Comparison of ENCODE assay signal across 23 cellular contexts in genomic region chr11:118656563-118657165, GRCh38. TPM values are rescaled to one million over a fixed set of nuclear protein-coding genes. Genes with fewer than 3 reads are reported as not detected.
A peak's percentile ranks its signal among the peaks of the same experiment; 100 is the strongest.
DNase-seq lines count a peak whose midpoint lies in the region; ATAC-seq and TF ChIP-seq lines count a peak whose summit lies in the region.
"Had no signal": no experiment of that assay in that cellular context is flagged by ENCODE, and none has a peak within 500 bp of the region (broad histone marks: within the 10 kb centered on the region; RNA-seq: fewer than 3 reads in every experiment).

No MANE protein-coding gene starts in this region.

- H3K9ac ChIP-seq in neural cell (ENCODE audit: low read length), result peak overlapping the region; percentile 65
- H3K9ac ChIP-seq: BLaER1, KMS-11 had no signal

- H3K9me3 ChIP-seq in neural cell (ENCODE audit: low read length) (no peaks in the 10 kb centered on the region), upper lobe of right lung (no peaks in the 10 kb centered on the region)
- H3K9me3 ChIP-seq: BLaER1, HAP-1 had no signal

- no peaks in the 10 kb centered on the region for H3K9me2 ChIP-seq in neural cell (ENCODE audit: insufficient read depth, low read length)

- H3K4me2 ChIP-seq in neural cell (ENCODE audit: low read length), result peak overlapping the region; percentile 56
- H3K4me2 ChIP-seq: BLaER1, GM23338, KMS-11, PC-9 had no signal

- DNase-seq in cardiac septum (ENCODE audit: low spot score) (peak; percentile 56), left ventricle myocardium superior (no peak), dorsolateral prefrontal cortex (no peak), upper lobe of right lung (peak; percentile 15), DMS53 (lab: John Stamatoyannopoulos, UW) (no peak)
- DNase-seq: CD4-positive, CD25-positive, alpha-beta regulatory T cell; DMS153; MM.1S; NCI-H2029; NCI-H526 treated with DMSO at 0.1 percent for 48 hours; PC-9; Right ventricle myocardium superior had no signal

- no peak for TF ChIP-seq RAD21 in neural cell (conservative IDR thresholded peaks at IDR 0.05)

- no peak for TF ChIP-seq CTCF in dorsolateral prefrontal cortex (IDR thresholded peaks at IDR 0.05 in 54 of 56, conservative IDR thresholded peaks at IDR 0.05 in 2 of 56; ENCODE audit: low read depth in 1 of 56, partially characterized antibody in 56 of 56)
- TF ChIP-seq CTCF in neural cell (IDR thresholded peaks at IDR 0.05; ENCODE audit: poor library complexity, severe bottlenecking), result no peak
- TF ChIP-seq CTCF in upper lobe of right lung (IDR thresholded peaks at IDR 0.05), result no peak

- H3K27ac ChIP-seq in dorsolateral prefrontal cortex (peak overlapping the region in 41 of 59 donors; percentile 2 to 83 (median 46)), neural cell (ENCODE audit: low read length) (peak overlapping the region; percentile 94), upper lobe of right lung (no peak overlapping the region)
- H3K27ac ChIP-seq: BLaER1, KMS-11, PC-9 had no signal

- H3F3A ChIP-seq in neural cell (ENCODE audit: insufficient read depth, low read length, poor library complexity, severe bottlenecking), result no peaks in the 10 kb centered on the region

- H3K36me3 ChIP-seq in neural cell (ENCODE audit: insufficient read depth, low read length), result peaks cover 10% of the 10 kb centered on the region
- peaks cover 56% of the 10 kb centered on the region for H3K36me3 ChIP-seq in upper lobe of right lung
- H3K36me3 ChIP-seq: BLaER1, HAP-1 had no signal

- no peaks in the 10 kb centered on the region for H3K79me2 ChIP-seq in neural cell (replicated peaks; ENCODE audit: insufficient read depth, low read length)

- intact Hi-C loops in cardiac septum (cut with DNase I), result loop anchor here (2.0 to 5.0 kb wide), 2 partner anchors 49 to 62 kb away; partner anchors contain the start of gene PHLDB1
- intact Hi-C loops in left ventricle myocardium superior (cut with micrococcal nuclease), result loop anchor here (10.0 kb wide), 1 partner anchor 62 kb away; no protein-coding TSS in a partner anchor
- intact Hi-C loops in dorsolateral prefrontal cortex (cut with DNase I), result loop anchor here in 1 of 2 donors (5.0 kb wide), 1 partner anchor 49 kb away; the partner anchor contains the start of gene PHLDB1
- intact Hi-C loops in upper lobe of right lung (cut with DNase I), result loop anchor here (10.0 kb wide), 1 partner anchor 52 kb away; the partner anchor contains the start of gene PHLDB1

- no peak for ATAC-seq in left ventricle myocardium superior
- ATAC-seq in upper lobe of right lung, result no peak
- ATAC-seq in HG03039 (IDR thresholded peaks at IDR 0.05; ENCODE audit: unreplicated experiment), result no peak
- ATAC-seq in HG03342 (IDR thresholded peaks at IDR 0.05; ENCODE audit: unreplicated experiment), result no peak
- ATAC-seq: GM23338 had no signal

- H3K27me3 ChIP-seq in dorsolateral prefrontal cortex (no peaks in the 10 kb centered on the region), neural cell (ENCODE audit: insufficient read depth, low read depth, low read length) (no peaks in the 10 kb centered on the region), upper lobe of right lung (no peaks in the 10 kb centered on the region)
- H3K27me3 ChIP-seq: BLaER1 had no signal

- peaks cover 7% of the 10 kb centered on the region for H3K4me1 ChIP-seq in upper lobe of right lung

- TF ChIP-seq EP300 in neural cell (conservative IDR thresholded peaks at IDR 0.05; ENCODE audit: poor library complexity, severe bottlenecking), result no peak

- H2AFZ ChIP-seq in neural cell (ENCODE audit: low read depth, low read length), result no peak overlapping the region
- H2AFZ ChIP-seq: GM23338, PC-9 had no signal

- H3K4me3 ChIP-seq in dorsolateral prefrontal cortex (no peak overlapping the region), neural cell (ENCODE audit: low read length) (peak overlapping the region; percentile 55), upper lobe of right lung (no peak overlapping the region)
- H3K4me3 ChIP-seq: BLaER1, GM23338, HAP-1, PC-9 had no signal

- no peaks in the 10 kb centered on the region for H4K20me1 ChIP-seq in neural cell (ENCODE audit: insufficient read depth)
- H4K20me1 ChIP-seq: BLaER1 had no signal

TF ChIP-seq in neural cell, 6 proteins besides CTCF, POLR2A, EP300 and RAD21:
- TF ChIP-seq SMC3 (conservative IDR thresholded peaks at IDR 0.05; ENCODE audit: poor library complexity) (no peak), POLR2AphosphoS5 (IDR thresholded peaks at IDR 0.05) (no peak), MXI1 (conservative IDR thresholded peaks at IDR 0.05; ENCODE audit: poor library complexity, severe bottlenecking) (no peak), TAF1 (IDR thresholded peaks at IDR 0.05; ENCODE audit: low read depth) (no peak), EZH2 (IDR thresholded peaks at IDR 0.05; ENCODE audit: borderline replicate concordance, insufficient read depth, low read length, poor library complexity, severe bottlenecking) (no peak)
- TF ChIP-seq, protein P1, sequence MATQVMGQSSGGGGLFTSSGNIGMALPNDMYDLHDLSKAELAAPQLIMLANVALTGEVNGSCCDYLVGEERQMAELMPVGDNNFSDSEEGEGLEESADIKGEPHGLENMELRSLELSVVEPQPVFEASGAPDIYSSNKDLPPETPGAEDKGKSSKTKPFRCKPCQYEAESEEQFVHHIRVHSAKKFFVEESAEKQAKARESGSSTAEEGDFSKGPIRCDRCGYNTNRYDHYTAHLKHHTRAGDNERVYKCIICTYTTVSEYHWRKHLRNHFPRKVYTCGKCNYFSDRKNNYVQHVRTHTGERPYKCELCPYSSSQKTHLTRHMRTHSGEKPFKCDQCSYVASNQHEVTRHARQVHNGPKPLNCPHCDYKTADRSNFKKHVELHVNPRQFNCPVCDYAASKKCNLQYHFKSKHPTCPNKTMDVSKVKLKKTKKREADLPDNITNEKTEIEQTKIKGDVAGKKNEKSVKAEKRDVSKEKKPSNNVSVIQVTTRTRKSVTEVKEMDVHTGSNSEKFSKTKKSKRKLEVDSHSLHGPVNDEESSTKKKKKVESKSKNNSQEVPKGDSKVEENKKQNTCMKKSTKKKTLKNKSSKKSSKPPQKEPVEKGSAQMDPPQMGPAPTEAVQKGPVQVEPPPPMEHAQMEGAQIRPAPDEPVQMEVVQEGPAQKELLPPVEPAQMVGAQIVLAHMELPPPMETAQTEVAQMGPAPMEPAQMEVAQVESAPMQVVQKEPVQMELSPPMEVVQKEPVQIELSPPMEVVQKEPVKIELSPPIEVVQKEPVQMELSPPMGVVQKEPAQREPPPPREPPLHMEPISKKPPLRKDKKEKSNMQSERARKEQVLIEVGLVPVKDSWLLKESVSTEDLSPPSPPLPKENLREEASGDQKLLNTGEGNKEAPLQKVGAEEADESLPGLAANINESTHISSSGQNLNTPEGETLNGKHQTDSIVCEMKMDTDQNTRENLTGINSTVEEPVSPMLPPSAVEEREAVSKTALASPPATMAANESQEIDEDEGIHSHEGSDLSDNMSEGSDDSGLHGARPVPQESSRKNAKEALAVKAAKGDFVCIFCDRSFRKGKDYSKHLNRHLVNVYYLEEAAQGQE (IDR thresholded peaks at IDR 0.05; ENCODE audit: borderline replicate concordance), result no peak
TF ChIP-seq in neural cell: peak in this region for 0.

RNA-seq across cellular contexts. Expression of gene TREH, which starts 22.8 kb away (rescaled TPM):
- not detected for total RNA-seq in cardiac septum
- not detected for total RNA-seq in left ventricle myocardium superior
- total RNA-seq in dorsolateral prefrontal cortex, result not detected
- 0.12 TPM in 1 of 2 replicates, not detected in the other for polyA plus RNA-seq in neural cell
- not detected in 2 replicates for polyA minus RNA-seq in neural cell
- 0.46 TPM for total RNA-seq in upper lobe of right lung
- total RNA-seq: CD4-positive, CD25-positive, alpha-beta regulatory T cell; GM23338; NCI-H460; PC-9; Right ventricle myocardium superior; RPMI7951 had no signal
- polyA plus RNA-seq: AG04450; CD4-positive, CD25-positive, alpha-beta regulatory T cell; IgD-negative memory B cell had no signal

RNA-seq across cellular contexts. Expression of gene PHLDB1, which starts 49.2 kb away (rescaled TPM):
- total RNA-seq in cardiac septum (155 TPM), left ventricle myocardium superior (97.7 TPM), dorsolateral prefrontal cortex (100 to 1,000 TPM in 117 of 120 experiments, 10 to 100 TPM in 3; 68.2 to 983 (median 256) TPM), upper lobe of right lung (79.6 TPM)
- polyA plus RNA-seq in neural cell, result 114 and 149 TPM in 2 replicates
- 146 and 166 TPM in 2 replicates for polyA minus RNA-seq in neural cell
- polyA plus RNA-seq: IgD-negative memory B cell had no signal

Comparison
In these comparisons a context has a peak if more than half of its experiments do, and no peak if none do; other contexts are left out.
1. DNase-seq: peak in cardiac septum (single experiment) and upper lobe of right lung (single experiment); none in left ventricle myocardium superior (single experiment), dorsolateral prefrontal cortex (0 of 10) and DMS53 (single experiment).